13 cellular contexts compared by ENCODE assay signal in genomic region chr9:114289571-114290481, GRCh38. TPM values are rescaled to one million over a fixed set of nuclear protein-coding genes. Genes with fewer than 3 reads are reported as not detected.
A peak's percentile ranks its signal among the peaks of the same experiment; 100 is the strongest.
DNase-seq lines count a peak whose midpoint lies in the region; ATAC-seq and TF ChIP-seq lines count a peak whose summit lies in the region.
"Had no signal": no experiment of that assay in that cellular context is flagged by ENCODE, and none has a peak within 500 bp of the region (broad histone marks: within the 10 kb centered on the region; RNA-seq: fewer than 3 reads in every experiment).

No MANE protein-coding gene starts in this region.

- H3K9me3 Mint-ChIP-seq in activated naive CD4-positive, alpha-beta T cell treated with anti-CD3 and anti-CD28 coated beads, Interleukin-2, amount 10 ng/mL, durations not matched to agents 7 days and 5 days, result peaks cover 4% of the 10 kb centered on the region
- peaks cover 4% of the 10 kb centered on the region for H3K9me3 Mint-ChIP-seq in activated naive CD4-positive, alpha-beta T cell treated with anti-CD3 and anti-CD28 coated beads for 36 hours
- H3K9me3 Mint-ChIP-seq: stimulated activated naive CD8-positive, alpha-beta T cell treated with anti-CD3 and anti-CD28 coated beads, Interleukin-15, Interleukin-2, amounts not matched to agents 100 ng/mL and 50 ng/mL, for 24 hours had no signal

- peaks cover 0 to 5% of the 10 kb centered on the region in 2 donors for H3K9me3 ChIP-seq in left lung
- H3K9me3 ChIP-seq in transverse colon, result no peaks in the 10 kb centered on the region

- peak overlapping the region; percentile 14 for H3K27ac Mint-ChIP-seq in activated naive CD4-positive, alpha-beta T cell treated with anti-CD3 and anti-CD28 coated beads, Interleukin-2, amount 10 ng/mL, durations not matched to agents 7 days and 5 days
- H3K27ac Mint-ChIP-seq in activated naive CD4-positive, alpha-beta T cell treated with anti-CD3 and anti-CD28 coated beads for 36 hours, result no peak overlapping the region
- H3K27ac Mint-ChIP-seq: activated naive CD4-positive, alpha-beta T cell treated with anti-CD3 and anti-CD28 coated beads, Interleukin-2, amount 50 U/mL, for 72 hours; stimulated activated naive CD8-positive, alpha-beta T cell treated with anti-CD3 and anti-CD28 coated beads, Interleukin-15, Interleukin-2, amounts not matched to agents 100 ng/mL and 50 ng/mL, for 24 hours; T-helper 1 cell treated with Interleukin-12 subunit alpha and Interleukin-12 subunit beta and Interleukin-4 antibody, amounts not matched to agents 30 μg/mL and 1 μg/mL, for 36 hours had no signal

- in situ Hi-C loops in transverse colon (cut with MboI; ENCODE audit: low pct_ligation_motif_present in 1 of 4, low pct_unique_long_range_greater_than_20kb in 1 of 4, low sequenced_read_pairs in 3 of 4), result loop anchor here (10.0 to 25.0 kb wide), 5 partner anchors 135 to 478 kb away; partner anchors contain the start of genes AMBP (in 1 of the 4), COL27A1 (in 1 of the 4) and KIF12 (in 1 of the 4)

- no peaks in the 10 kb centered on the region for H3K4me1 ChIP-seq in left lung
- no peaks in the 10 kb centered on the region for H3K4me1 ChIP-seq in transverse colon

- DNase-seq in activated naive CD4-positive, alpha-beta T cell treated with anti-CD3 and anti-CD28 coated beads, Interleukin-2, amount 10 ng/mL, durations not matched to agents 7 days and 5 days, result peak; percentile 15
- no peak for DNase-seq in activated naive CD4-positive, alpha-beta T cell treated with anti-CD3 and anti-CD28 coated beads for 36 hours
- DNase-seq in activated CD8-positive, alpha-beta memory T cell treated with anti-CD3 and anti-CD28 coated beads, Interleukin-2, amount 50 U/mL, for 48 hours, result peak; percentile 51
- peak; percentile 25 to 69 for DNase-seq in left lung
- peak; percentile 5 for DNase-seq in transverse colon
- no peak for DNase-seq in activated CD4-positive, alpha-beta T cell treated with anti-CD3 and anti-CD28 coated beads for 4 hours
- DNase-seq: activated CD4-positive, CD25-positive, alpha-beta regulatory T cell; MV-4-11 had no signal

- H3K4me3 Mint-ChIP-seq in activated naive CD4-positive, alpha-beta T cell treated with anti-CD3 and anti-CD28 coated beads, Interleukin-2, amount 10 ng/mL, durations not matched to agents 7 days and 5 days, result no peak overlapping the region
- H3K4me3 Mint-ChIP-seq in activated naive CD4-positive, alpha-beta T cell treated with anti-CD3 and anti-CD28 coated beads for 36 hours, result no peak overlapping the region
- H3K4me3 Mint-ChIP-seq: stimulated activated naive CD8-positive, alpha-beta T cell treated with anti-CD3 and anti-CD28 coated beads, Interleukin-15, Interleukin-2, amounts not matched to agents 100 ng/mL and 50 ng/mL, for 24 hours; T-helper 1 cell treated with Interleukin-12 subunit alpha and Interleukin-12 subunit beta and Interleukin-4 antibody, amounts not matched to agents 30 μg/mL and 1 μg/mL, for 36 hours had no signal

- TF ChIP-seq EP300 in transverse colon (IDR thresholded peaks at IDR 0.05; ENCODE audit: low read depth), result no peak

- H3K36me3 ChIP-seq in left lung (peaks cover 3 to 8% of the 10 kb centered on the region in 2 donors), transverse colon (no peaks in the 10 kb centered on the region)

- no peak for TF ChIP-seq POLR2A in transverse colon (IDR thresholded peaks at IDR 0.05)

- H3K27ac ChIP-seq in left lung (no peak overlapping the region), transverse colon (no peak overlapping the region)

- H3K27me3 ChIP-seq in left lung (peaks cover 0 to 17% of the 10 kb centered on the region in 2 donors), transverse colon (no peaks in the 10 kb centered on the region)

- CTCF ChIA-PET in activated naive CD4-positive, alpha-beta T cell treated with anti-CD3 and anti-CD28 coated beads, Interleukin-2, amount 10 ng/mL, durations not matched to agents 7 days and 5 days (lab: Charles Lee), result interaction anchor here (0.9 to 4.9 kb wide), 10 partner anchors 19 to 206 kb away, joined by 3 to 88 read pairs (median 5); partner anchors contain the start of gene COL27A1
- CTCF ChIA-PET in activated naive CD4-positive, alpha-beta T cell treated with anti-CD3 and anti-CD28 coated beads for 36 hours (lab: Charles Lee), result interaction anchor here (0.8 to 4.9 kb wide), 16 partner anchors 9 to 402 kb away, joined by 3 to 75 read pairs (median 8); partner anchors contain the start of gene COL27A1

- H3K36me3 Mint-ChIP-seq in activated naive CD4-positive, alpha-beta T cell treated with anti-CD3 and anti-CD28 coated beads, Interleukin-2, amount 10 ng/mL, durations not matched to agents 7 days and 5 days, result no peaks in the 10 kb centered on the region
- H3K36me3 Mint-ChIP-seq in activated naive CD4-positive, alpha-beta T cell treated with anti-CD3 and anti-CD28 coated beads for 36 hours (ENCODE audit: low read depth), result peaks cover 10% of the 10 kb centered on the region

- H3K4me3 ChIP-seq in left lung (no peak overlapping the region), transverse colon (no peak overlapping the region)

- TF ChIP-seq CTCF in left lung (IDR thresholded peaks at IDR 0.05) (no peak), transverse colon (IDR thresholded peaks at IDR 0.05) (no peak)

- peaks cover 17% of the 10 kb centered on the region for H3K27me3 Mint-ChIP-seq in activated naive CD4-positive, alpha-beta T cell treated with anti-CD3 and anti-CD28 coated beads, Interleukin-2, amount 10 ng/mL, durations not matched to agents 7 days and 5 days
- H3K27me3 Mint-ChIP-seq in activated naive CD4-positive, alpha-beta T cell treated with anti-CD3 and anti-CD28 coated beads for 36 hours (ENCODE audit: low read depth), result peaks cover 2% of the 10 kb centered on the region

- intact Hi-C loops in activated naive CD4-positive, alpha-beta T cell treated with anti-CD3 and anti-CD28 coated beads for 36 hours (cut with micrococcal nuclease), result no loop called here
- intact Hi-C loops in left lung (cut with DNase I), result loop anchor here in 1 of 2 donors (5.0 to 10.0 kb wide), 2 partner anchors 135 to 183 kb away; partner anchors contain the start of gene COL27A1
- intact Hi-C loops in transverse colon (cut with DNase I; ENCODE audit: low total_unique reads), result loop anchor here (2.0 kb wide), 2 partner anchors 183 to 207 kb away; no protein-coding TSS in a partner anchor

- 85% methylated on average over 13 of the region's 13 CpGs; no CpG with 5 or more reads in 1 of the 2 donors for WGBS in transverse colon (ENCODE audit: low coverage in 1 of 2), 2 donors

- H3K4me1 Mint-ChIP-seq in activated naive CD4-positive, alpha-beta T cell treated with anti-CD3 and anti-CD28 coated beads, Interleukin-2, amount 10 ng/mL, durations not matched to agents 7 days and 5 days, result no peaks in the 10 kb centered on the region
- H3K4me1 Mint-ChIP-seq in activated naive CD4-positive, alpha-beta T cell treated with anti-CD3 and anti-CD28 coated beads for 36 hours (ENCODE audit: low read depth), result peaks cover 2% of the 10 kb centered on the region

- ATAC-seq in left lung, result no peak
- no peak for ATAC-seq in GM19397 (IDR thresholded peaks at IDR 0.05; ENCODE audit: unreplicated experiment)
- ATAC-seq in HG03280 (IDR thresholded peaks at IDR 0.05; ENCODE audit: unreplicated experiment), result no peak

RNA-seq across cellular contexts. Expression of gene ORM1, which starts 33.1 kb away (rescaled TPM):
- total RNA-seq in activated naive CD4-positive, alpha-beta T cell treated with anti-CD3 and anti-CD28 coated beads for 36 hours, result not detected
- total RNA-seq in left lung (10 to 100 TPM in 1 of 2 donors, 1 to 10 TPM in 1; 6.9 to 87.0 TPM), transverse colon (not detected)
- total RNA-seq: activated naive CD4-positive, alpha-beta T cell treated with anti-CD3 and anti-CD28 coated beads, Interleukin-2, amount 50 U/mL, for 72 hours had no signal

RNA-seq across cellular contexts. Expression of gene ORM2, which starts 39.8 kb away (rescaled TPM):
- total RNA-seq in activated naive CD4-positive, alpha-beta T cell treated with anti-CD3 and anti-CD28 coated beads for 36 hours, result not detected
- 10 to 100 TPM in 1 of 2 donors, 1 to 10 TPM in 1; 3.4 to 29.9 TPM for total RNA-seq in left lung
- total RNA-seq in transverse colon, result not detected
- total RNA-seq: activated naive CD4-positive, alpha-beta T cell treated with anti-CD3 and anti-CD28 coated beads, Interleukin-2, amount 50 U/mL, for 72 hours had no signal

Comparison
In these comparisons a context has a peak if more than half of its experiments do, and no peak if none do; other contexts are left out.
1. DNase-seq: peak in activated naive CD4-positive, alpha-beta T cell treated with anti-CD3 and anti-CD28 coated beads, Interleukin-2, amount 10 ng/mL, durations not matched to agents 7 days and 5 days (single experiment), activated CD8-positive, alpha-beta memory T cell treated with anti-CD3 and anti-CD28 coated beads, Interleukin-2, amount 50 U/mL, for 48 hours (single experiment), left lung (2 of 2) and transverse colon (single experiment); none in activated naive CD4-positive, alpha-beta T cell treated with anti-CD3 and anti-CD28 coated beads for 36 hours (single experiment) and activated CD4-positive, alpha-beta T cell treated with anti-CD3 and anti-CD28 coated beads for 4 hours (0 of 2).
2. RNA of gene ORM1, which starts 33.1 kb away (total RNA-seq): 6.9 to 87.0 TPM in left lung; not detected in activated naive CD4-positive, alpha-beta T cell treated with anti-CD3 and anti-CD28 coated beads for 36 hours and not detected in transverse colon; every median in the first group is over 4 times any median in the second.
3. RNA of gene ORM2, which starts 39.8 kb away (total RNA-seq): 3.4 to 29.9 TPM in left lung; not detected in activated naive CD4-positive, alpha-beta T cell treated with anti-CD3 and anti-CD28 coated beads for 36 hours and not detected in transverse colon; every median in the first group is over 4 times any median in the second.